23 cellular contexts compared by ENCODE assay signal in genomic region chr19:51136333-51136732, GRCh38. TPM values are rescaled to one million over a fixed set of nuclear protein-coding genes. Genes with fewer than 3 reads are reported as not detected.
DNase-seq lines count a peak whose midpoint lies in the region; ATAC-seq, FAIRE-seq and TF ChIP-seq lines count a peak whose summit lies in the region.
"Had no signal": no experiment of that assay in that cellular context is flagged by ENCODE, and none has a peak within 500 bp of the region (broad histone marks: within the 10 kb centered on the region; RNA-seq: fewer than 3 reads in every experiment).

No MANE protein-coding gene starts in this region.

- no peak overlapping the region for H3K4me3 ChIP-seq in HepG2 (replicated peaks in 1 of 3; ENCODE audit: insufficient read depth in 1 of 3, low read depth in 2 of 3, low read length in 3 of 3)
- no peak overlapping the region for H3K4me3 ChIP-seq in MG63
- no peak overlapping the region for H3K4me3 ChIP-seq in mammary epithelial cell (replicated peaks in 1 of 3; ENCODE audit: insufficient read depth in 1 of 3, low read depth in 2 of 3, low read length in 3 of 3)
- H3K4me3 ChIP-seq: GM23248, mucosa of descending colon, sigmoid colon had no signal

- BruUV-seq in HepG2 (replicated peaks; lab: Mats Ljungman, UMichigan) = no TSS peak
- BruUV-seq in mammary epithelial cell (replicated peaks; lab: Mats Ljungman, UMichigan) = no TSS peak

- H3K4me3 Mint-ChIP-seq in activated naive CD8-positive, alpha-beta T cell treated with anti-CD3 and anti-CD28 coated beads, Interleukin-2, amount 10 ng/mL, durations not matched to agents 7 days and 5 days = no peak overlapping the region
- H3K4me3 Mint-ChIP-seq: activated CD4-positive, alpha-beta T cell treated with anti-CD3 and anti-CD28 coated beads, Interleukin-2, amount 10 ng/mL, durations not matched to agents 24 days and 14 days; neural crest cell; T-helper 2 cell treated with Interferon-gamma antibody and Interleukin-4, amounts not matched to agents 5 μg/mL and 100 μg/mL, for 36 hours had no signal

- H3K36me3 Mint-ChIP-seq in activated naive CD8-positive, alpha-beta T cell treated with anti-CD3 and anti-CD28 coated beads, Interleukin-2, amount 10 ng/mL, durations not matched to agents 7 days and 5 days = peaks cover 4% of the 10 kb centered on the region

- TF ChIP-seq EP300 in HepG2 (IDR thresholded peaks at IDR 0.05; ENCODE audit: low read depth in 2 of 2, low read length in 2 of 2) = no peak
- no peak for TF ChIP-seq EP300 in HepG2 (CRISPR knock-in tag; IDR thresholded peaks at IDR 0.05; ENCODE audit: borderline replicate concordance)

- H3K4me1 ChIP-seq in HepG2 (ENCODE audit: insufficient read depth, low read length) (no peaks in the 10 kb centered on the region), mammary epithelial cell (ENCODE audit: insufficient read depth, low read length) (no peaks in the 10 kb centered on the region)
- H3K4me1 ChIP-seq: sigmoid colon had no signal

- CTCF ChIA-PET in HepG2 (lab: Yijun Ruan, JAX; ENCODE audit: low intra/inter-chr PET ratio, low total read pairs) (no interaction called here), mammary epithelial cell (lab: Charles Lee; ENCODE audit: low non-redundant PET) (no interaction called here)

- WGBS in HepG2 (ENCODE audit: low lambda C conversion rate) = 0% methylated on average over 4 of the region's 6 CpGs
- WGBS in mammary epithelial cell (ENCODE audit: low coverage, missing lambda C conversion rate) = 29% methylated on average over 5 of the region's 6 CpGs

- H3K9ac ChIP-seq in HepG2 (ENCODE audit: insufficient read depth, low read depth, low read length) (no peak overlapping the region), mammary epithelial cell (ENCODE audit: insufficient read depth, low read length) (no peak overlapping the region)
- H3K9ac ChIP-seq: GM23248 had no signal

- intact Hi-C loops in HepG2 (cut with micrococcal nuclease; ENCODE audit: unreplicated experiment) (no loop called here), sciatic nerve (cut with DNase I) (no loop called here), mammary epithelial cell (cut with micrococcal nuclease) (no loop called here)

- H3K9me3 Mint-ChIP-seq in activated naive CD8-positive, alpha-beta T cell treated with anti-CD3 and anti-CD28 coated beads, Interleukin-2, amount 10 ng/mL, durations not matched to agents 7 days and 5 days = peaks cover 1% of the 10 kb centered on the region
- H3K9me3 Mint-ChIP-seq: activated T-helper 2 cell treated with anti-CD3 and anti-CD28 coated beads, Interferon-gamma antibody, Interleukin-2, Interleukin-4, amounts not matched to agents 10 μg/mL and 5 μg/mL and 100 μg/mL, durations not matched to agents 14 hours and 24 hours and 36 hours; T-helper 2 cell treated with Interferon-gamma antibody and Interleukin-4, amounts not matched to agents 5 μg/mL and 100 μg/mL, for 36 hours had no signal

- H3K27me3 ChIP-seq in HepG2 (ENCODE audit: control insufficient read depth in 1 of 2, insufficient read depth in 2 of 2, low read length in 2 of 2) (peaks cover 2 to 46% of the 10 kb centered on the region in 2 experiments; a peak in 3 of 5 replicates), MG63 (peaks cover 16% of the 10 kb centered on the region), mammary epithelial cell (ENCODE audit: insufficient read depth, low read length) (peaks cover 5% of the 10 kb centered on the region)

- ATAC-seq in activated naive CD8-positive, alpha-beta T cell treated with anti-CD3 and anti-CD28 coated beads, Interleukin-2, amount 10 ng/mL, durations not matched to agents 7 days and 5 days (ENCODE audit: low read depth) = no peak
- ATAC-seq in HepG2 (no peak), sciatic nerve (no peak)

- H3K27me3 Mint-ChIP-seq in activated naive CD8-positive, alpha-beta T cell treated with anti-CD3 and anti-CD28 coated beads, Interleukin-2, amount 10 ng/mL, durations not matched to agents 7 days and 5 days = peaks cover 12% of the 10 kb centered on the region

- H3K27ac ChIP-seq in HepG2 (ENCODE audit: extremely low read length, insufficient read depth, low read length) = no peak overlapping the region
- no peak overlapping the region for H3K27ac ChIP-seq in mammary epithelial cell (ENCODE audit: insufficient read depth, low read depth, low read length)
- H3K27ac ChIP-seq: GM23248 had no signal

- H4K20me1 ChIP-seq in HepG2 (ENCODE audit: insufficient read depth, low read length) = no peaks in the 10 kb centered on the region
- H4K20me1 ChIP-seq in mammary epithelial cell (ENCODE audit: insufficient read depth, low read length) = no peaks in the 10 kb centered on the region

- no peak for FAIRE-seq in HepG2 (lab: Jason Lieb, UNC)
- FAIRE-seq: GM12891, islet of Langerhans had no signal

- H3K79me2 ChIP-seq in HepG2 (ENCODE audit: insufficient read depth, low read length) (no peaks in the 10 kb centered on the region), mammary epithelial cell (ENCODE audit: insufficient read depth, low read length) (no peaks in the 10 kb centered on the region)

- dilution Hi-C loops in mammary epithelial cell (cut with HindIII; ENCODE audit: low sequenced_read_pairs) = no loop called here

- no peaks in the 10 kb centered on the region for H3K9me3 ChIP-seq in HepG2 (ENCODE audit: low read length)
- peaks cover 9% of the 10 kb centered on the region for H3K9me3 ChIP-seq in MG63
- no peaks in the 10 kb centered on the region for H3K9me3 ChIP-seq in mammary epithelial cell (replicated peaks; ENCODE audit: insufficient read depth, low read length)
- H3K9me3 ChIP-seq: mucosa of descending colon, sigmoid colon had no signal

- H2AFZ ChIP-seq in HepG2 (ENCODE audit: low read length) = no peak overlapping the region
- H2AFZ ChIP-seq in mammary epithelial cell (ENCODE audit: low read depth, low read length) = no peak overlapping the region
- H2AFZ ChIP-seq: GM23248 had no signal

- no peak overlapping the region for H3K27ac Mint-ChIP-seq in activated naive CD8-positive, alpha-beta T cell treated with anti-CD3 and anti-CD28 coated beads, Interleukin-2, amount 10 ng/mL, durations not matched to agents 7 days and 5 days
- H3K27ac Mint-ChIP-seq: activated CD4-positive, alpha-beta T cell treated with anti-CD3 and anti-CD28 coated beads, Interleukin-2, amount 10 ng/mL, durations not matched to agents 24 days and 14 days; activated T-helper 2 cell treated with anti-CD3 and anti-CD28 coated beads, Interferon-gamma antibody, Interleukin-2, Interleukin-4, amounts not matched to agents 10 μg/mL and 5 μg/mL and 100 μg/mL, durations not matched to agents 14 hours and 24 hours and 36 hours; T-helper 2 cell treated with Interferon-gamma antibody and Interleukin-4, amounts not matched to agents 5 μg/mL and 100 μg/mL, for 36 hours had no signal

- TF ChIP-seq CTCF in HepG2 (CRISPR knock-in tag; IDR thresholded peaks at IDR 0.05) = no peak
- TF ChIP-seq CTCF in mammary epithelial cell (conservative IDR thresholded peaks at IDR 0.05 in 1 of 2, IDR thresholded peaks at IDR 0.05 in 1 of 2; ENCODE audit: extremely low read depth in 1 of 2, insufficient read depth in 1 of 2, low read depth in 1 of 2, low read length in 2 of 2) = no peak

- in situ Hi-C loops in HepG2 (cut with HindIII; ENCODE audit: extremely low pct_ligation_motif_present, low pct_unique_long_range_greater_than_20kb) = no loop called here
- in situ Hi-C loops in mammary epithelial cell (cut with MboI; ENCODE audit: low sequenced_read_pairs in 2 of 2) = no loop called here

- H3K4me2 ChIP-seq in HepG2 (ENCODE audit: low read depth, low read length) (no peak overlapping the region), mammary epithelial cell (ENCODE audit: insufficient read depth, low read depth, low read length) (no peak overlapping the region)

- TF ChIP-seq POLR2A in HepG2 (IDR thresholded peaks at IDR 0.05; ENCODE audit: insufficient read depth in 1 of 2, low read depth in 2 of 2, low read length in 2 of 2) = no peak

- peaks cover 28% of the 10 kb centered on the region for H3K4me1 Mint-ChIP-seq in activated naive CD8-positive, alpha-beta T cell treated with anti-CD3 and anti-CD28 coated beads, Interleukin-2, amount 10 ng/mL, durations not matched to agents 7 days and 5 days

- POLR2A ChIA-PET in activated naive CD8-positive, alpha-beta T cell treated with anti-CD3 and anti-CD28 coated beads, Interleukin-2, amount 10 ng/mL, durations not matched to agents 7 days and 5 days (lab: Charles Lee) = no interaction called here
- POLR2A ChIA-PET in HepG2 (lab: Yijun Ruan, JAX) = no interaction called here

- no peak for TF ChIP-seq RAD21 in HepG2 (CRISPR knock-in tag; IDR thresholded peaks at IDR 0.05)

- H3K36me3 ChIP-seq in HepG2 (replicated peaks in 1 of 2; ENCODE audit: control insufficient read depth in 1 of 2, insufficient read depth in 2 of 2, low read length in 2 of 2) (no peaks in the 10 kb centered on the region), MG63 (no peaks in the 10 kb centered on the region), mammary epithelial cell (ENCODE audit: insufficient read depth, low read length) (no peaks in the 10 kb centered on the region)
- H3K36me3 ChIP-seq: sigmoid colon had no signal

- DNase-seq in activated CD8-positive, alpha-beta memory T cell treated with anti-CD3 and anti-CD28 coated beads for 24 hours = peak; percentile 17
- DNase-seq in activated CD8-positive, alpha-beta memory T cell treated with anti-CD3 and anti-CD28 coated beads, Interleukin-2, amount 50 U/mL, for 4 hours = no peak
- DNase-seq in activated naive CD8-positive, alpha-beta T cell treated with anti-CD3 and anti-CD28 coated beads, Interleukin-2, amount 10 ng/mL, durations not matched to agents 7 days and 5 days = peak; percentile 7
- DNase-seq in HepG2 (ENCODE audit: low spot score) (no peak), sciatic nerve (ENCODE audit: low spot score) (peak; percentile 58), NCI-H187 (lab: John Stamatoyannopoulos, UW) (no peak), MG63 (no peak), mammary epithelial cell (no peak)
- DNase-seq: activated CD4-positive, alpha-beta T cell treated with anti-CD3 and anti-CD28 coated beads, Interleukin-2, amount 10 ng/mL, durations not matched to agents 24 days and 14 days; GM23248; NCI-H446 treated with DMSO at 0.1 percent for 48 hours; NCI-H82; stimulated activated CD4-positive, alpha-beta T cell treated with anti-CD3 and anti-CD28 coated beads, Interleukin-15, amount 100 ng/mL, for 24 hours; stimulated activated naive CD4-positive, alpha-beta T cell treated with Interleukin-2 at 50 U/mL for 16 hours had no signal

RNA-seq across cellular contexts. Expression of gene SIGLEC7, which starts 5.8 kb away (rescaled TPM):
- under 1 TPM; 0.33 to 0.40 TPM for total RNA-seq in activated naive CD8-positive, alpha-beta T cell treated with anti-CD3 and anti-CD28 coated beads, Interleukin-2, amount 10 ng/mL, durations not matched to agents 7 days and 5 days
- not detected in 2 replicates for total RNA-seq in HepG2 (2016; rRNA removed; fragmentation: Illumina TruSeq; extraction: Trizol)
- total RNA-seq in HepG2 (2016; cell fraction: cytosol; rRNA removed; fragmentation: Illumina TruSeq; extraction: Trizol; ENCODE audit: low read depth) = not detected in 2 replicates
- not detected in 2 replicates for total RNA-seq in HepG2 (2016; cell fraction: insoluble cytoplasmic fraction; rRNA removed; fragmentation: Illumina TruSeq; extraction: Trizol)
- not detected in 2 replicates for total RNA-seq in HepG2 (2016; cell fraction: membrane; rRNA removed; fragmentation: Illumina TruSeq; extraction: Trizol)
- total RNA-seq in HepG2 (2016; cell fraction: nucleus; rRNA removed; fragmentation: Illumina TruSeq; extraction: Trizol) = not detected in 2 replicates
- 0.17 TPM in 1 of 2 replicates, not detected in the other for polyA plus RNA-seq in HepG2 (2011; rRNA removed)
- polyA plus RNA-seq in HepG2 (2011; cell fraction: cytosol; rRNA removed) = 0.08 TPM in 1 of 2 replicates, not detected in the other
- not detected in 2 replicates for polyA plus RNA-seq in HepG2 (2011; cell fraction: nucleus; rRNA removed)
- not detected in 2 replicates for polyA plus RNA-seq in HepG2 (2012)
- not detected in 2 replicates for polyA plus RNA-seq in HepG2 (2016; cell fraction: cytosol; fragmentation: Illumina TruSeq; extraction: Trizol; ENCODE audit: low read depth)
- not detected in 2 replicates for polyA plus RNA-seq in HepG2 (2016; cell fraction: insoluble cytoplasmic fraction; fragmentation: Illumina TruSeq; extraction: Trizol; ENCODE audit: low read depth)
- polyA plus RNA-seq in HepG2 (2016; cell fraction: membrane; fragmentation: Illumina TruSeq; extraction: Trizol; ENCODE audit: low read depth) = not detected in 2 replicates
- not detected in 2 replicates for polyA plus RNA-seq in HepG2 (2016; cell fraction: nucleus; fragmentation: Illumina TruSeq; extraction: Trizol; ENCODE audit: insufficient read depth, low read depth)
- not detected in 2 replicates for polyA minus RNA-seq in HepG2 (2011; rRNA and poly(A)+ RNA removed; ENCODE audit: low replicate concordance)
- polyA minus RNA-seq in HepG2 (2011; cell fraction: cytosol; rRNA and poly(A)+ RNA removed) = not detected in 2 replicates
- polyA minus RNA-seq in HepG2 (2011; cell fraction: nucleus; rRNA and poly(A)+ RNA removed) = not detected in 2 replicates
- 2.0 TPM for total RNA-seq in sciatic nerve
- total RNA-seq in MG63 (2014; rRNA removed; shearing (Covaris generic); ENCODE audit: low replicate concordance) = not detected in 2 replicates
- total RNA-seq in mammary epithelial cell = not detected
- not detected for polyA plus RNA-seq in mammary epithelial cell
- not detected for polyA minus RNA-seq in mammary epithelial cell
- total RNA-seq: A172; activated CD4-positive, alpha-beta T cell treated with anti-CD3 and anti-CD28 coated beads, Interleukin-2, amount 10 ng/mL, durations not matched to agents 24 days and 14 days; activated T-helper 2 cell treated with anti-CD3 and anti-CD28 coated beads, Interferon-gamma antibody, Interleukin-2, Interleukin-4, amounts not matched to agents 10 μg/mL and 5 μg/mL and 100 μg/mL, durations not matched to agents 14 hours and 24 hours and 36 hours; GM23248; neural crest cell had no signal
- polyA plus RNA-seq: GM23248 had no signal

RNA-seq across cellular contexts. Expression of gene SIGLEC9, which starts 11.6 kb away (rescaled TPM):
- total RNA-seq in activated naive CD8-positive, alpha-beta T cell treated with anti-CD3 and anti-CD28 coated beads, Interleukin-2, amount 10 ng/mL, durations not matched to agents 7 days and 5 days = 1 to 10 TPM; 1.3 to 2.0 TPM
- total RNA-seq in HepG2 (2016; rRNA removed; fragmentation: Illumina TruSeq; extraction: Trizol) (not detected in 2 replicates), sciatic nerve (5.3 TPM), mammary epithelial cell (not detected)
- total RNA-seq in HepG2 (2016; cell fraction: cytosol; rRNA removed; fragmentation: Illumina TruSeq; extraction: Trizol; ENCODE audit: low read depth) = not detected in 2 replicates
- total RNA-seq in HepG2 (2016; cell fraction: insoluble cytoplasmic fraction; rRNA removed; fragmentation: Illumina TruSeq; extraction: Trizol) = not detected in 2 replicates
- not detected in 2 replicates for total RNA-seq in HepG2 (2016; cell fraction: membrane; rRNA removed; fragmentation: Illumina TruSeq; extraction: Trizol)
- total RNA-seq in HepG2 (2016; cell fraction: nucleus; rRNA removed; fragmentation: Illumina TruSeq; extraction: Trizol) = not detected in 2 replicates
- polyA plus RNA-seq in HepG2 (2011; rRNA removed) (not detected in 2 replicates), mammary epithelial cell (not detected)
- polyA plus RNA-seq in HepG2 (2011; cell fraction: cytosol; rRNA removed) = not detected in 2 replicates
- polyA plus RNA-seq in HepG2 (2011; cell fraction: nucleus; rRNA removed) = 0.14 TPM in 1 of 2 replicates, not detected in the other
- polyA plus RNA-seq in HepG2 (2012) = not detected in 2 replicates
- polyA plus RNA-seq in HepG2 (2016; cell fraction: cytosol; fragmentation: Illumina TruSeq; extraction: Trizol; ENCODE audit: low read depth) = not detected in 2 replicates
- not detected in 2 replicates for polyA plus RNA-seq in HepG2 (2016; cell fraction: insoluble cytoplasmic fraction; fragmentation: Illumina TruSeq; extraction: Trizol; ENCODE audit: low read depth)
- not detected in 2 replicates for polyA plus RNA-seq in HepG2 (2016; cell fraction: membrane; fragmentation: Illumina TruSeq; extraction: Trizol; ENCODE audit: low read depth)
- not detected in 2 replicates for polyA plus RNA-seq in HepG2 (2016; cell fraction: nucleus; fragmentation: Illumina TruSeq; extraction: Trizol; ENCODE audit: insufficient read depth, low read depth)
- not detected in 2 replicates for polyA minus RNA-seq in HepG2 (2011; rRNA and poly(A)+ RNA removed; ENCODE audit: low replicate concordance)
- not detected in 2 replicates for polyA minus RNA-seq in HepG2 (2011; cell fraction: cytosol; rRNA and poly(A)+ RNA removed)
- polyA minus RNA-seq in HepG2 (2011; cell fraction: nucleus; rRNA and poly(A)+ RNA removed) = not detected in 2 replicates
- total RNA-seq in MG63 (2014; rRNA removed; shearing (Covaris generic); ENCODE audit: low replicate concordance) = not detected in 2 replicates
- polyA minus RNA-seq in mammary epithelial cell = not detected
- total RNA-seq: A172, GM23248, neural crest cell had no signal
- polyA plus RNA-seq: GM23248 had no signal

RNA-seq across cellular contexts. Expression of gene CTU1, which starts 28.1 kb away (rescaled TPM):
- total RNA-seq in activated naive CD8-positive, alpha-beta T cell treated with anti-CD3 and anti-CD28 coated beads, Interleukin-2, amount 10 ng/mL, durations not matched to agents 7 days and 5 days = 10 to 100 TPM in 1 of 2 experiments, 1 to 10 TPM in 1; 9.4 to 10.1 TPM
- 1.9 and 2.9 TPM in 2 replicates for total RNA-seq in HepG2 (2016; rRNA removed; fragmentation: Illumina TruSeq; extraction: Trizol)
- total RNA-seq in HepG2 (2016; cell fraction: cytosol; rRNA removed; fragmentation: Illumina TruSeq; extraction: Trizol; ENCODE audit: low read depth) = 0.71 and 1.1 TPM in 2 replicates
- 1.9 and 2.5 TPM in 2 replicates for total RNA-seq in HepG2 (2016; cell fraction: insoluble cytoplasmic fraction; rRNA removed; fragmentation: Illumina TruSeq; extraction: Trizol)
- total RNA-seq in HepG2 (2016; cell fraction: membrane; rRNA removed; fragmentation: Illumina TruSeq; extraction: Trizol) = 0.90 and 1.3 TPM in 2 replicates
- total RNA-seq in HepG2 (2016; cell fraction: nucleus; rRNA removed; fragmentation: Illumina TruSeq; extraction: Trizol) = 1.1 and 1.2 TPM in 2 replicates
- 1.9 and 2.5 TPM in 2 replicates for polyA plus RNA-seq in HepG2 (2011; rRNA removed)
- polyA plus RNA-seq in HepG2 (2011; cell fraction: cytosol; rRNA removed) = 2.2 and 4.4 TPM in 2 replicates
- 3.9 and 5.1 TPM in 2 replicates for polyA plus RNA-seq in HepG2 (2011; cell fraction: nucleus; rRNA removed)
- 1.4 and 1.7 TPM in 2 replicates for polyA plus RNA-seq in HepG2 (2012)
- 0.35 and 0.53 TPM in 2 replicates for polyA plus RNA-seq in HepG2 (2016; cell fraction: cytosol; fragmentation: Illumina TruSeq; extraction: Trizol; ENCODE audit: low read depth)
- polyA plus RNA-seq in HepG2 (2016; cell fraction: insoluble cytoplasmic fraction; fragmentation: Illumina TruSeq; extraction: Trizol; ENCODE audit: low read depth) = 1.9 and 2.1 TPM in 2 replicates
- polyA plus RNA-seq in HepG2 (2016; cell fraction: membrane; fragmentation: Illumina TruSeq; extraction: Trizol; ENCODE audit: low read depth) = 0.50 and 0.55 TPM in 2 replicates
- 1.6 and 2.2 TPM in 2 replicates for polyA plus RNA-seq in HepG2 (2016; cell fraction: nucleus; fragmentation: Illumina TruSeq; extraction: Trizol; ENCODE audit: insufficient read depth, low read depth)
- polyA minus RNA-seq in HepG2 (2011; rRNA and poly(A)+ RNA removed; ENCODE audit: low replicate concordance) = 3.8 and 8.1 TPM in 2 replicates
- 3.1 and 3.4 TPM in 2 replicates for polyA minus RNA-seq in HepG2 (2011; cell fraction: cytosol; rRNA and poly(A)+ RNA removed)
- polyA minus RNA-seq in HepG2 (2011; cell fraction: nucleus; rRNA and poly(A)+ RNA removed) = 2.7 and 3.6 TPM in 2 replicates
- total RNA-seq in sciatic nerve = 6.1 TPM
- 18.7 and 33.5 TPM in 2 replicates for total RNA-seq in MG63 (2014; rRNA removed; shearing (Covaris generic); ENCODE audit: low replicate concordance)
- 10 to 100 TPM in 1 of 2 donors, 1 to 10 TPM in 1; 5.5 to 10.2 TPM for total RNA-seq in mammary epithelial cell
- 4.3 TPM for polyA plus RNA-seq in mammary epithelial cell
- 2.4 TPM for polyA minus RNA-seq in mammary epithelial cell

RNA-seq across cellular contexts. Expression of gene KLK14, which starts 53.6 kb away (rescaled TPM):
- total RNA-seq in activated naive CD8-positive, alpha-beta T cell treated with anti-CD3 and anti-CD28 coated beads, Interleukin-2, amount 10 ng/mL, durations not matched to agents 7 days and 5 days = under 1 TPM; 0.72 to 0.91 TPM
- total RNA-seq in HepG2 (2016; rRNA removed; fragmentation: Illumina TruSeq; extraction: Trizol) = not detected in 2 replicates
- total RNA-seq in HepG2 (2016; cell fraction: cytosol; rRNA removed; fragmentation: Illumina TruSeq; extraction: Trizol; ENCODE audit: low read depth) = not detected in 2 replicates
- not detected in 2 replicates for total RNA-seq in HepG2 (2016; cell fraction: insoluble cytoplasmic fraction; rRNA removed; fragmentation: Illumina TruSeq; extraction: Trizol)
- total RNA-seq in HepG2 (2016; cell fraction: membrane; rRNA removed; fragmentation: Illumina TruSeq; extraction: Trizol) = not detected in 2 replicates
- total RNA-seq in HepG2 (2016; cell fraction: nucleus; rRNA removed; fragmentation: Illumina TruSeq; extraction: Trizol) = not detected in 2 replicates
- not detected in 2 replicates for polyA plus RNA-seq in HepG2 (2011; rRNA removed)
- not detected in 2 replicates for polyA plus RNA-seq in HepG2 (2011; cell fraction: cytosol; rRNA removed)
- 0.16 and 0.53 TPM in 2 replicates for polyA plus RNA-seq in HepG2 (2011; cell fraction: nucleus; rRNA removed)
- polyA plus RNA-seq in HepG2 (2012) = not detected in 2 replicates
- polyA plus RNA-seq in HepG2 (2016; cell fraction: cytosol; fragmentation: Illumina TruSeq; extraction: Trizol; ENCODE audit: low read depth) = not detected in 2 replicates
- polyA plus RNA-seq in HepG2 (2016; cell fraction: insoluble cytoplasmic fraction; fragmentation: Illumina TruSeq; extraction: Trizol; ENCODE audit: low read depth) = not detected in 2 replicates
- not detected in 2 replicates for polyA plus RNA-seq in HepG2 (2016; cell fraction: membrane; fragmentation: Illumina TruSeq; extraction: Trizol; ENCODE audit: low read depth)
- not detected in 2 replicates for polyA plus RNA-seq in HepG2 (2016; cell fraction: nucleus; fragmentation: Illumina TruSeq; extraction: Trizol; ENCODE audit: insufficient read depth, low read depth)
- polyA minus RNA-seq in HepG2 (2011; rRNA and poly(A)+ RNA removed; ENCODE audit: low replicate concordance) = 0.40 TPM in 1 of 2 replicates, not detected in the other
- not detected in 2 replicates for polyA minus RNA-seq in HepG2 (2011; cell fraction: cytosol; rRNA and poly(A)+ RNA removed)
- polyA minus RNA-seq in HepG2 (2011; cell fraction: nucleus; rRNA and poly(A)+ RNA removed) = not detected in 2 replicates
- total RNA-seq in sciatic nerve = 2.8 TPM
- not detected in 2 replicates for total RNA-seq in MG63 (2014; rRNA removed; shearing (Covaris generic); ENCODE audit: low replicate concordance)
- under 1 TPM; 0.50 to 0.80 TPM for total RNA-seq in mammary epithelial cell
- 0.65 TPM for polyA plus RNA-seq in mammary epithelial cell
- polyA minus RNA-seq in mammary epithelial cell = not detected
- total RNA-seq: A172, GM23248, liver, sigmoid colon had no signal
- polyA plus RNA-seq: GM23248 had no signal

Comparison
In these comparisons a context has a peak if more than half of its experiments do, and no peak if none do; other contexts are left out.
1. DNase-seq: peak in activated CD8-positive, alpha-beta memory T cell treated with anti-CD3 and anti-CD28 coated beads for 24 hours (single experiment), activated naive CD8-positive, alpha-beta T cell treated with anti-CD3 and anti-CD28 coated beads, Interleukin-2, amount 10 ng/mL, durations not matched to agents 7 days and 5 days (single experiment) and sciatic nerve (single experiment); none in activated CD8-positive, alpha-beta memory T cell treated with anti-CD3 and anti-CD28 coated beads, Interleukin-2, amount 50 U/mL, for 4 hours (single experiment), HepG2 (single experiment), NCI-H187 (0 of 2), MG63 (single experiment) and mammary epithelial cell (single experiment).